Comparison of ENCODE assay signal across 17 cellular contexts in genomic region chr16:8864480-8864879, GRCh38. TPM values are rescaled to one million over a fixed set of nuclear protein-coding genes. Genes with fewer than 3 reads are reported as not detected.
DNase-seq lines count a peak whose midpoint lies in the region; ATAC-seq, FAIRE-seq and TF ChIP-seq lines count a peak whose summit lies in the region.
"Had no signal": no experiment of that assay in that cellular context is flagged by ENCODE, and none has a peak within 500 bp of the region (broad histone marks: within the 10 kb centered on the region; RNA-seq: fewer than 3 reads in every experiment).

No MANE protein-coding gene starts in this region.

- peaks cover 72% of the 10 kb centered on the region for H3K79me2 ChIP-seq in astrocyte (ENCODE audit: insufficient read depth, low read length)

- intact Hi-C loops in Right ventricle myocardium inferior (cut with DNase I) (no loop called here), lower lobe of right lung (cut with DNase I) (no loop called here), upper lobe of right lung (cut with DNase I) (loop anchor here (10.0 kb wide), 1 partner anchor 60 kb away; no protein-coding TSS in a partner anchor)

- H3K4me1 ChIP-seq in cardiac muscle cell (ENCODE audit: low read depth) (peaks cover 28% of the 10 kb centered on the region), astrocyte (ENCODE audit: insufficient read depth, low read length) (peaks cover 40% of the 10 kb centered on the region), lower lobe of right lung (peaks cover 85% of the 10 kb centered on the region), upper lobe of right lung (peaks cover 52% of the 10 kb centered on the region)

- peak overlapping the region; percentile 48 for H3K27ac Mint-ChIP-seq in astrocyte (ENCODE audit: unreplicated experiment)

- H3K9me3 ChIP-seq in cardiac muscle cell (ENCODE audit: low read depth), result no peaks in the 10 kb centered on the region
- H3K9me3 ChIP-seq in astrocyte (ENCODE audit: insufficient read depth, low read depth, low read length), result no peaks in the 10 kb centered on the region
- H3K9me3 ChIP-seq in lower lobe of right lung, result no peaks in the 10 kb centered on the region
- H3K9me3 ChIP-seq in upper lobe of right lung, result no peaks in the 10 kb centered on the region

- peak overlapping the region; percentile 69 for H3K4me3 Mint-ChIP-seq in astrocyte (ENCODE audit: unreplicated experiment)

- no peak overlapping the region for H3K9ac ChIP-seq in astrocyte (ENCODE audit: low read length)

- no peak overlapping the region for H2AFZ ChIP-seq in astrocyte (ENCODE audit: low read depth, low read length)

- H3K4me3 ChIP-seq in cardiac muscle cell, result no peak overlapping the region
- no peak overlapping the region for H3K4me3 ChIP-seq in astrocyte (ENCODE audit: insufficient read depth, low read depth, low read length)
- H3K4me3 ChIP-seq in lower lobe of right lung, result no peak overlapping the region
- no peak overlapping the region for H3K4me3 ChIP-seq in upper lobe of right lung
- H3K4me3 ChIP-seq: GM12878 had no signal

- H3K27ac ChIP-seq in cardiac muscle cell (peak overlapping the region; percentile 89), astrocyte (ENCODE audit: low read depth, low read length) (no peak overlapping the region), lower lobe of right lung (peak overlapping the region; percentile 44), upper lobe of right lung (peak overlapping the region; percentile 31)

- H3K27me3 Mint-ChIP-seq in astrocyte (ENCODE audit: low read depth, unreplicated experiment), result no peaks in the 10 kb centered on the region

- TF ChIP-seq CTCF in cardiac muscle cell (IDR thresholded peaks at IDR 0.05; ENCODE audit: low read depth, low read length) (no peak), astrocyte (IDR thresholded peaks at IDR 0.05; ENCODE audit: insufficient read depth, low read depth, low read length) (no peak), lower lobe of right lung (IDR thresholded peaks at IDR 0.05) (no peak), upper lobe of right lung (IDR thresholded peaks at IDR 0.05) (no peak)

- H3K27me3 ChIP-seq in cardiac muscle cell (no peaks in the 10 kb centered on the region), astrocyte (ENCODE audit: insufficient read depth, low read length) (no peaks in the 10 kb centered on the region), lower lobe of right lung (ENCODE audit: low read depth) (no peaks in the 10 kb centered on the region), upper lobe of right lung (no peaks in the 10 kb centered on the region)

- H3K9me3 Mint-ChIP-seq in astrocyte (ENCODE audit: unreplicated experiment), result no peaks in the 10 kb centered on the region

- H3K36me3 Mint-ChIP-seq in astrocyte (ENCODE audit: low read depth, unreplicated experiment), result peaks cover 3% of the 10 kb centered on the region

- ATAC-seq in Right ventricle myocardium inferior (no peak), lower lobe of right lung (no peak), upper lobe of right lung (no peak), GM19455 (IDR thresholded peaks at IDR 0.05; ENCODE audit: unreplicated experiment) (no peak), HG02840 (IDR thresholded peaks at IDR 0.05; ENCODE audit: low FRiP score, unreplicated experiment) (no peak)

- DNase-seq in cardiac muscle cell (ENCODE audit: low read depth in 1 of 2, low spot score in 1 of 2), result no peak
- DNase-seq in Right ventricle myocardium inferior (ENCODE audit: missing footprints), result no peak
- DNase-seq in astrocyte (ENCODE audit: low read depth), result no peak
- DNase-seq in lower lobe of right lung, result no peak
- DNase-seq in upper lobe of right lung, result no peak
- DNase-seq in DMS53 (lab: John Stamatoyannopoulos, UW), result no peak
- DNase-seq: activated CD4-positive, alpha-beta T cell treated with anti-CD3 and anti-CD28 coated beads for 4 hours; NCI-H2029 treated with DMSO at 0.1 percent for 48 hours; stimulated activated CD4-positive, alpha-beta T cell treated with anti-CD3 and anti-CD28 coated beads, Interleukin-4, amount 100 ng/mL, for 24 hours had no signal

- no peaks in the 10 kb centered on the region for H3K36me3 ChIP-seq in cardiac muscle cell
- no peaks in the 10 kb centered on the region for H3K36me3 ChIP-seq in astrocyte (ENCODE audit: insufficient read depth, low read length)
- H3K36me3 ChIP-seq in lower lobe of right lung, result peaks cover 7% of the 10 kb centered on the region
- H3K36me3 ChIP-seq in upper lobe of right lung, result no peaks in the 10 kb centered on the region

- H4K20me1 ChIP-seq in astrocyte (ENCODE audit: insufficient read depth, low read length), result peaks cover 77% of the 10 kb centered on the region

- FAIRE-seq in astrocyte (lab: Jason Lieb, UNC), result no peak
- FAIRE-seq: bronchial epithelial cell, GM12878, RCC 7860 had no signal

- H3K4me1 Mint-ChIP-seq in astrocyte (ENCODE audit: low read depth, unreplicated experiment), result peaks cover 35% of the 10 kb centered on the region

- no peak overlapping the region for H3K4me2 ChIP-seq in astrocyte (ENCODE audit: low read length)

RNA-seq across cellular contexts. Expression of gene CARHSP1, which starts 4.3 kb away (rescaled TPM):
- 158 and 165 TPM in 2 replicates for total RNA-seq in cardiac muscle cell
- polyA plus RNA-seq in cardiac muscle cell, result 125 and 174 TPM in 2 replicates
- 32.7 TPM for total RNA-seq in Right ventricle myocardium inferior
- 51.0 and 61.5 TPM in 2 replicates for total RNA-seq in astrocyte
- total RNA-seq in lower lobe of right lung, result 89.0 TPM
- 103 TPM for total RNA-seq in upper lobe of right lung

RNA-seq across cellular contexts. Expression of gene LITAFD, which starts 17.7 kb away (rescaled TPM):
- total RNA-seq in cardiac muscle cell (not detected in 2 replicates), Right ventricle myocardium inferior (not detected), astrocyte (not detected in 2 replicates), lower lobe of right lung (not detected), upper lobe of right lung (not detected)
- polyA plus RNA-seq in cardiac muscle cell, result 0.43 TPM in 1 of 2 replicates, not detected in the other
- total RNA-seq: bronchial epithelial cell, glomerular endothelial cell, GM12878, myocyte had no signal
- polyA plus RNA-seq: BJ, GM12878 had no signal
